ENCODE assay signal across 9 cellular contexts in genomic region chr12:30691122-30691879, GRCh38. TPM values are rescaled to one million over a fixed set of nuclear protein-coding genes. Genes with fewer than 3 reads are reported as not detected.
DNase-seq lines count a peak whose midpoint lies in the region; ATAC-seq and TF ChIP-seq lines count a peak whose summit lies in the region.
"Had no signal": no experiment of that assay in that cellular context is flagged by ENCODE, and none has a peak within 500 bp of the region (broad histone marks: within the 10 kb centered on the region; RNA-seq: fewer than 3 reads in every experiment).

No MANE protein-coding gene starts in this region.

- H3K4me3 ChIP-seq in CD8-positive, alpha-beta T cell (ENCODE audit: low read depth, low read length): no peak overlapping the region
- H3K4me3 ChIP-seq in MG63 (no peak overlapping the region), brain microvascular endothelial cell (ENCODE audit: low read depth, low read length) (no peak overlapping the region)
- H3K4me3 ChIP-seq: gastroesophageal sphincter had no signal

- H3K4me1 Mint-ChIP-seq in CD8-positive, alpha-beta T cell (ENCODE audit: low read depth): peaks cover 67% of the 10 kb centered on the region

- intact Hi-C loops in CD8-positive, alpha-beta T cell (cut with DNase I, micrococcal nuclease): loop anchor here (10.0 kb wide), 2 partner anchors 634 to 964 kb away; partner anchors contain the start of genes ETFBKMT (in 1 of the 2) and SINHCAF (in 1 of the 2)

- no peaks in the 10 kb centered on the region for H3K27me3 Mint-ChIP-seq in CD8-positive, alpha-beta T cell (ENCODE audit: low read depth)

- no peaks in the 10 kb centered on the region for H3K9me3 ChIP-seq in CD8-positive, alpha-beta T cell (ENCODE audit: low read length)
- no peaks in the 10 kb centered on the region for H3K9me3 ChIP-seq in MG63
- H3K9me3 ChIP-seq: gastroesophageal sphincter had no signal

- H3K27ac Mint-ChIP-seq in CD8-positive, alpha-beta T cell: peak overlapping the region; percentile 24

- peaks cover 31% of the 10 kb centered on the region for H3K4me1 ChIP-seq in CD8-positive, alpha-beta T cell (ENCODE audit: insufficient read depth, low read length)

- H3K27me3 ChIP-seq in CD8-positive, alpha-beta T cell (ENCODE audit: insufficient read depth, low read length): no peaks in the 10 kb centered on the region
- H3K27me3 ChIP-seq in MG63: no peaks in the 10 kb centered on the region
- H3K27me3 ChIP-seq in brain microvascular endothelial cell (replicated peaks): no peaks in the 10 kb centered on the region
- H3K27me3 ChIP-seq: gastroesophageal sphincter had no signal

- H3K9me3 Mint-ChIP-seq in CD8-positive, alpha-beta T cell: no peaks in the 10 kb centered on the region

- CTCF ChIA-PET in CD8-positive, alpha-beta T cell (lab: Charles Lee): no interaction called here

- in situ Hi-C loops in brain microvascular endothelial cell (cut with HindIII; ENCODE audit: low pct_ligation_motif_present, low sequenced_read_pairs): no loop called here

- H3K36me3 Mint-ChIP-seq in CD8-positive, alpha-beta T cell: peaks cover 24% of the 10 kb centered on the region

- ATAC-seq in CD8-positive, alpha-beta T cell: no peak
- no peak for ATAC-seq in GM21529 (IDR thresholded peaks at IDR 0.05; ENCODE audit: unreplicated experiment)
- ATAC-seq: gastroesophageal sphincter had no signal

- no peak overlapping the region for H3K27ac ChIP-seq in CD8-positive, alpha-beta T cell (ENCODE audit: low read depth, low read length)
- H3K27ac ChIP-seq in brain microvascular endothelial cell: no peak overlapping the region
- H3K27ac ChIP-seq: gastroesophageal sphincter had no signal

- POLR2A ChIA-PET in CD8-positive, alpha-beta T cell (lab: Charles Lee): no interaction called here

- H3K36me3 ChIP-seq in CD8-positive, alpha-beta T cell (ENCODE audit: insufficient read depth, low read length): no peaks in the 10 kb centered on the region
- peaks cover 15% of the 10 kb centered on the region for H3K36me3 ChIP-seq in MG63
- no peaks in the 10 kb centered on the region for H3K36me3 ChIP-seq in brain microvascular endothelial cell (replicated peaks)

- no peak for TF ChIP-seq CTCF in CD8-positive, alpha-beta T cell (IDR thresholded peaks at IDR 0.05)
- peak; percentile 5 for TF ChIP-seq CTCF in brain microvascular endothelial cell (IDR thresholded peaks at IDR 0.05; ENCODE audit: low read depth, low read length, missing control alignments)

- DNase-seq in CD8-positive, alpha-beta T cell: no peak
- DNase-seq in MG63 (peak; percentile 78), brain microvascular endothelial cell (peak; percentile 71), lung microvascular endothelial cell (ENCODE audit: low read depth in 2 of 2) (peak; percentile 61 to 71), NOMO-1 (lab: John Stamatoyannopoulos, UW; ENCODE audit: unreplicated experiment in 2 of 2) (no peak), GDM1 (lab: John Stamatoyannopoulos, UW) (no peak), NCI-H526 treated with DMSO at 0.1 percent for 48 hours (lab: John Stamatoyannopoulos, UW) (no peak)

- no peak overlapping the region for H3K4me3 Mint-ChIP-seq in CD8-positive, alpha-beta T cell

RNA-seq across cellular contexts. Expression of gene IPO8, which starts 4.4 kb away (rescaled TPM):
- total RNA-seq in CD8-positive, alpha-beta T cell: 10 to 100 TPM; 21.0 to 22.7 TPM
- 27.9 and 36.3 TPM in 2 replicates for total RNA-seq in MG63 (2014; rRNA removed; shearing (Covaris generic); ENCODE audit: low replicate concordance)
- total RNA-seq in lung microvascular endothelial cell: 31.5 and 32.0 TPM in 2 replicates

Comparison
In these comparisons a context has a peak if more than half of its experiments do, and no peak if none do; other contexts are left out.
1. DNase-seq: peak in MG63 (single experiment), brain microvascular endothelial cell (single experiment) and lung microvascular endothelial cell (2 of 2); none in CD8-positive, alpha-beta T cell (0 of 7), NOMO-1 (0 of 2), GDM1 (single experiment) and NCI-H526 treated with DMSO at 0.1 percent for 48 hours (single experiment).